7 cellular contexts compared by ENCODE assay signal in genomic region chr22:36237462-36238347, GRCh38. TPM values are rescaled to one million over a fixed set of nuclear protein-coding genes. Genes with fewer than 3 reads are reported as not detected.
A peak's percentile ranks its signal among the peaks of the same experiment; 100 is the strongest.
DNase-seq lines count a peak whose midpoint lies in the region; ATAC-seq and TF ChIP-seq lines count a peak whose summit lies in the region.

No MANE protein-coding gene starts in this region.

- ATAC-seq in T-cell (replicated peaks in 1 of 4), result no peak
- ATAC-seq in HG02885 (IDR thresholded peaks at IDR 0.05; ENCODE audit: poor library complexity, unreplicated experiment), result no peak

- TF ChIP-seq POLR2A in GM19193 (IDR thresholded peaks at IDR 0.05; ENCODE audit: extremely low read depth, insufficient read depth, insufficient read length), result peak; percentile 14
- no peak for TF ChIP-seq POLR2A in esophagus squamous epithelium (IDR thresholded peaks at IDR 0.05)

- H3K4me1 ChIP-seq in esophagus squamous epithelium, result peaks cover 27 to 54% (median 37%) of the 10 kb centered on the region in 3 donors

- no peaks in the 10 kb centered on the region for H3K27me3 ChIP-seq in esophagus squamous epithelium

- H3K36me3 Mint-ChIP-seq in T-cell (peaks cover 45% of the 10 kb centered on the region), progenitor cell of endocrine pancreas (ENCODE audit: insufficient read depth) (peaks cover 13% of the 10 kb centered on the region)

- POLR2A ChIA-PET in T-cell (lab: Charles Lee), result interaction anchor here in 1 of 2 donors (0.6 kb wide), 1 partner anchor 15 kb away, joined by 3 read pairs; the partner anchor contains the start of gene APOL1

- peak overlapping the region; percentile 87 to 95 (median 90) for H3K27ac ChIP-seq in esophagus squamous epithelium

- 63 to 67% methylated on average over 10 to 12 of the region's 12 CpGs for WGBS in esophagus squamous epithelium, 2 donors

- TF ChIP-seq CTCF in esophagus squamous epithelium (IDR thresholded peaks at IDR 0.05), result no peak
- no peak for TF ChIP-seq CTCF in progenitor cell of endocrine pancreas (IDR thresholded peaks at IDR 0.05; ENCODE audit: unreplicated experiment)

- intact Hi-C loops in esophagus squamous epithelium (cut with DNase I), result no loop called here

- H3K4me1 Mint-ChIP-seq in T-cell (peaks cover 63 to 69% (median 64%) of the 10 kb centered on the region in 3 donors), progenitor cell of endocrine pancreas (ENCODE audit: low read depth) (peaks cover 32% of the 10 kb centered on the region)

- no peaks in the 10 kb centered on the region for H3K9me3 ChIP-seq in esophagus squamous epithelium

- H3K27ac Mint-ChIP-seq in T-cell, result peak overlapping the region; percentile 96 to 99
- H3K27ac Mint-ChIP-seq in progenitor cell of endocrine pancreas, result peak overlapping the region; percentile 43

- CTCF ChIA-PET in T-cell (lab: Charles Lee), result interaction anchor here in 1 of 2 donors (0.7 to 1.7 kb wide), 2 partner anchors 41 to 79 kb away, joined by 3 read pairs; no protein-coding TSS in a partner anchor

- H3K9me3 Mint-ChIP-seq in T-cell (peaks cover 0 to 4% (median 0%) of the 10 kb centered on the region in 3 donors), progenitor cell of endocrine pancreas (ENCODE audit: low read depth) (peaks cover 10% of the 10 kb centered on the region)

- no peak for DNase-seq in T-cell
- DNase-seq in esophagus squamous epithelium (lab: John Stamatoyannopoulos, UW), result no peak
- no peak for DNase-seq in progenitor cell of endocrine pancreas (ENCODE audit: low spot score, unreplicated experiment)
- no peak for DNase-seq in kidney glomerular epithelial cell (lab: John Stamatoyannopoulos, UW)
- DNase-seq in NCI-H2029 (lab: John Stamatoyannopoulos, UW), result no peak

- H3K36me3 ChIP-seq in esophagus squamous epithelium, result peaks cover 1 to 38% (median 7%) of the 10 kb centered on the region in 3 donors

- H3K4me3 Mint-ChIP-seq in T-cell (peak overlapping the region; percentile 99 to 100 (median 99)), progenitor cell of endocrine pancreas (ENCODE audit: low read depth) (no peak overlapping the region)

- H3K4me3 ChIP-seq in esophagus squamous epithelium, result peak overlapping the region; percentile 4 to 79 (median 60)

- H3K27me3 Mint-ChIP-seq in T-cell (no peaks in the 10 kb centered on the region), progenitor cell of endocrine pancreas (no peaks in the 10 kb centered on the region)

RNA-seq across cellular contexts. Expression of gene APOL2, which starts 1.6 kb away (rescaled TPM):
- total RNA-seq in T-cell (10 to 100 TPM; 38.3 to 80.7 (median 70.6) TPM), esophagus squamous epithelium (10 to 100 TPM; 14.6 to 44.5 (median 23.5) TPM), progenitor cell of endocrine pancreas (18.8 and 19.3 TPM in 2 replicates)

RNA-seq across cellular contexts. Expression of gene APOL1, which starts 15.2 kb away (rescaled TPM):
- total RNA-seq in T-cell, result 10 to 100 TPM; 15.7 to 29.5 (median 19.8) TPM
- total RNA-seq in esophagus squamous epithelium, result 10 to 100 TPM in 3 of 4 donors, 1 to 10 TPM in 1; 8.4 to 49.3 (median 20.6) TPM
- total RNA-seq in progenitor cell of endocrine pancreas, result 0.12 TPM in 1 of 2 replicates, not detected in the other

RNA-seq across cellular contexts. Expression of gene APOL4, which starts 36.1 kb away (rescaled TPM):
- total RNA-seq in T-cell (under 1 TPM in 2 of 5 donors, not detected in 3; 0.22 to 0.72 TPM), esophagus squamous epithelium (10 to 100 TPM in 1 of 4 donors, 1 to 10 TPM in 2, under 1 TPM in 1; 0.45 to 10.3 (median 2.1) TPM), progenitor cell of endocrine pancreas (not detected in 2 replicates)
